8 cellular contexts compared by ENCODE assay signal in the genomic region with DNA sequence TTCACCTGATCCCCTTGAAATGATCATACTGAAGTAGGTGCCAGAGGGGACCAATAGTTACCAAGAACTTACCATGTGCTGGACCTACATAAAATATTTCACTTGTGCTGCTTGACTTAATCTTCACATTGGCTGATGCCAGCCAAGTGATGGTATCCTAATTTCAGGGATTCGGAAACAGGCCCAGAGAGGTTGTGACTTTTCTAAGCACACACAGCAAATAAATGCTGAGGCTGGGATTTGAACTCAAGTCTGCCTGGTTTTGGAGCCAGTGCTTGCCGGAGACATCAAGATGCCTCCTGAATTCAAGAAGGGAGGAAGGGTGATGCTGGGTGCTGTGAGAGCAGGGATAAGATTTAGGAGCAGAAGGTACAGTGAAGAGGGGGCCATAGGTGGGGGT.
"Had no signal": no experiment of that assay in that cellular context is flagged by ENCODE, and none has a peak within 500 bp of the region (broad histone marks: within the 10 kb centered on the region; RNA-seq: fewer than 3 reads in every experiment).

No MANE protein-coding gene starts in this region.

- H3K36me3 Mint-ChIP-seq: IgD-negative memory B cell had no signal

- FAIRE-seq: HepG2, HTR-8/SVneo had no signal

- ATAC-seq: HepG2 had no signal

- H3K27ac Mint-ChIP-seq: IgD-negative memory B cell had no signal

- DNase-seq: IMR-90, KBM-7, KG1 had no signal

- H3K9me3 Mint-ChIP-seq: IgD-negative memory B cell had no signal

- H3K4me2 ChIP-seq: KMS-11 had no signal

- H3K9ac ChIP-seq: KMS-11 had no signal

- H3K4me1 Mint-ChIP-seq: IgD-negative memory B cell had no signal

- H3K4me3 Mint-ChIP-seq: IgD-negative memory B cell had no signal

- H3K27ac ChIP-seq: HL-60, KMS-11 had no signal
